Comparison of ENCODE assay signal across 9 cellular contexts in the genomic region with DNA sequence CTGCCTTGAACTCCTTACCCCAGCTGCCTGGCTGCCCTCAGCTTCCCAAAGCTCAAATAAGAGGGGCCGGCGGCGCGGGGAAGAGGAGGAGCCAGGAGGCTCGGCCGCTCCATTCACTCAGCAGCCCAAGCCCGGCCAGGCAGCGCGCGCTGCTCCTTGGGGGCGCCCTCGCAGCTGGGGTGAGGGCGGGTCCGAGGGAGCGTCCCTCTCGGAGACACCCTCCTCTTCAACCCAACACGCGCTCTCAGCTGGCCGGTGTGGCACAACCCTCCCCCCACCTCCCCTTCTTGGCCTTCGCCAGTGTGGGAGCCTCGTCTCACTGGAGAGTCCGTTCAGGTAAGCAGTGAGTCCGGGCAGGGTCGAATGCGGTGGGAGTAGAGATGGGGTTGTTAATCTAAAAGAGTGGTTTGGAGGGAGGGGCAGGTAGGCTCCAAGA. TPM values are rescaled to one million over a fixed set of nuclear protein-coding genes. Genes with fewer than 3 reads are reported as not detected.
DNase-seq lines count a peak whose midpoint lies in the region; ATAC-seq, FAIRE-seq and TF ChIP-seq lines count a peak whose summit lies in the region.
"Had no signal": no experiment of that assay in that cellular context is flagged by ENCODE, and none has a peak within 500 bp of the region (broad histone marks: within the 10 kb centered on the region; RNA-seq: fewer than 3 reads in every experiment).

Gene WT1 (minus strand): TSS at position 29 of the 436 bp plus-strand sequence.

- peaks cover 44% of the 10 kb centered on the region for H3K4me1 Mint-ChIP-seq in activated naive CD8-positive, alpha-beta T cell (ENCODE audit: low read depth)

- H3K9me3 ChIP-seq in kidney (ENCODE audit: control insufficient read depth in 1 of 2, low read length in 2 of 2) (no peaks in the 10 kb centered on the region), uterus (no peaks in the 10 kb centered on the region)

- intact Hi-C loops in Right ventricle myocardium inferior (cut with DNase I) (loop anchor here (5.0 to 10.0 kb wide), 2 partner anchors 48 to 149 kb away; partner anchors contain the start of gene EIF3M), cardiac septum (cut with DNase I) (no loop called here), kidney (cut with DNase I) (no loop called here), uterus (cut with DNase I; ENCODE audit: low total_unique reads) (loop anchor here (10.0 kb wide), 2 partner anchors 51 to 121 kb away; no protein-coding TSS in a partner anchor)

- DNase-seq in Right ventricle myocardium inferior (ENCODE audit: missing footprints) (peak; percentile 80), cardiac septum (ENCODE audit: low spot score) (no peak), kidney (peak; percentile 73), uterus (peak; percentile 90 to 91)
- DNase-seq: dermis blood vessel endothelial cell had no signal

- peak within 1 kb of the TSS; percentile 62 for H3K4me3 Mint-ChIP-seq in activated naive CD8-positive, alpha-beta T cell

- H3K27ac Mint-ChIP-seq in activated naive CD8-positive, alpha-beta T cell, result no peak within 1 kb of the TSS

- H3K4me3 ChIP-seq in kidney (ENCODE audit: low read length in 2 of 2) (peak within 1 kb of the TSS; percentile 37 to 56), uterus (peak within 1 kb of the TSS; percentile 72 to 86)

- peaks cover 0 to 6% of the 10 kb centered on the region in 2 donors for H3K4me1 ChIP-seq in kidney (ENCODE audit: control insufficient read depth in 1 of 2, insufficient read depth in 1 of 2, low read depth in 1 of 2, low read length in 2 of 2)
- H3K4me1 ChIP-seq in uterus, result no peaks in the 10 kb centered on the region

- ATAC-seq in Right ventricle myocardium inferior (peak; percentile 85), HG03135 (IDR thresholded peaks at IDR 0.05; ENCODE audit: unreplicated experiment) (no peak), GM21786 (IDR thresholded peaks at IDR 0.05; ENCODE audit: unreplicated experiment) (no peak), HG03108 (IDR thresholded peaks at IDR 0.05; ENCODE audit: unreplicated experiment) (no peak)

- H3K9me3 Mint-ChIP-seq in activated naive CD8-positive, alpha-beta T cell (ENCODE audit: low read depth), result no peaks in the 10 kb centered on the region

- TF ChIP-seq POLR2A in uterus (IDR thresholded peaks at IDR 0.05), result peak; percentile 55 to 81

- no peak for FAIRE-seq in kidney (lab: Jason Lieb, UNC)

- peak within 1 kb of the TSS; percentile 28 to 63 for H3K27ac ChIP-seq in kidney (ENCODE audit: low read depth in 2 of 2, low read length in 2 of 2)
- H3K27ac ChIP-seq in uterus, result peak within 1 kb of the TSS; percentile 98 to 99

- TF ChIP-seq CTCF in kidney (IDR thresholded peaks at IDR 0.05; ENCODE audit: borderline replicate concordance, extremely low read depth, insufficient read depth) (no peak), uterus (IDR thresholded peaks at IDR 0.05) (peak in 2 of 4 experiments; percentile 4 to 8)

- peak within 1 kb of the TSS in 1 of 2 donors; percentile 34 for H3K9ac ChIP-seq in kidney (ENCODE audit: low read length in 2 of 2)

- H3K36me3 ChIP-seq in kidney (ENCODE audit: control insufficient read depth in 1 of 2, insufficient read depth in 2 of 2, low read length in 2 of 2) (no peaks in the 10 kb centered on the region), uterus (no peaks in the 10 kb centered on the region)

- peaks cover 48% of the 10 kb centered on the region for H3K27me3 Mint-ChIP-seq in activated naive CD8-positive, alpha-beta T cell

- no peaks in the 10 kb centered on the region for H3K36me3 Mint-ChIP-seq in activated naive CD8-positive, alpha-beta T cell

- no peaks in the 10 kb centered on the region for H3K27me3 ChIP-seq in uterus

RNA-seq across cellular contexts. Expression of gene WT1, which starts in this region (rescaled TPM):
- total RNA-seq in Right ventricle myocardium inferior (3.1 TPM), cardiac septum (2.3 TPM), kidney (0.66 TPM), uterus (100 to 1,000 TPM in 1 of 4 donors, 10 to 100 TPM in 3; 51.2 to 125 (median 53.6) TPM)
- 15.0 TPM for polyA plus RNA-seq in kidney (ENCODE audit: insufficient read depth, low read depth, low replicate concordance)
- total RNA-seq: dermis blood vessel endothelial cell had no signal

Comparison
In these comparisons a context has a peak if more than half of its experiments do, and no peak if none do; other contexts are left out.
1. RNA of gene WT1 (total RNA-seq): 51.2 to 125 TPM in uterus; 3.1 TPM in Right ventricle myocardium inferior (single experiment), 2.3 TPM in cardiac septum (single experiment) and 0.66 TPM in kidney (single experiment); every median in the first group is over 10 times any median in the second.
2. intact Hi-C loops: an anchor here in Right ventricle myocardium inferior (5.0 to 10.0 kb wide) and uterus (10.0 kb wide); none called in cardiac septum and kidney.